Comparison of ENCODE assay signal across 18 cellular contexts in the genomic region with DNA sequence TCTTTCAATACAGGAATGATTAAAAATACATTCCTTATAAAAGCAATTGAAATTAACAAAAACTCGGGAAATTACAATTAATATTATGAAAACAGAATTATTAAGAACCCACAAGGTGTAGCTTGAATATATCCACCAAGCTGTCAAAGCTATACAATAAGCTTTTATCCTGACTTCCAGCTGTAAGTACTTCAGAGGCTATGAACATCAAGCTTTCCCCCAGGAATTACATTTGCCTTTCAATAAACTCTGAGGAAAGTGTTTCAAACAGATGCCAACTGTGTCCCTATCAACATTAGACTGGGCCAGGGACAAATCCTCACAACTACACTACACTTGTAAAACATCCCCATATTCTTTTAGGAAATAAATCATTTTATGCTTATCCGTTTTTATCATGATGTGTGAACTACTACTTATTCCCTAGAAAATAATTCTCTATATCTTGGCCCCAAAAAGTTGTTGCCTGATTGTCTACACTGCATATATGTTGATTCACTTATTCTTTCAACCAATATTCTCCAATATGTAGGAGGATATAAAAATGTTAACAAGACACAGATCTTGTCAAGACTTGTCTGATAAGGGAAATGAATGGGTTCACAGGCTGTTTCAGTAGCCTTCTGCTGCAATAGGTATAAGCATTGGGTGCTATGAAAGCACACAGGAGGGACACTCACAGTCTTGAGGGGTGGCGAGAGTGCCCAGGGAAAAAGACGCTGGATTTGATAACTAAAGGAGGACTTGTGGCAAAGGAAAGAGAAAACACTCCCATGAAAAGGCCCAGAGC.
DNase-seq lines count a peak whose midpoint lies in the region; ATAC-seq and TF ChIP-seq lines count a peak whose summit lies in the region.
"Had no signal": no experiment of that assay in that cellular context is flagged by ENCODE, and none has a peak within 500 bp of the region (broad histone marks: within the 10 kb centered on the region; RNA-seq: fewer than 3 reads in every experiment).

No MANE protein-coding gene starts in this region.

- H3K36me3 ChIP-seq in GM23338 (ENCODE audit: insufficient read depth) (no peaks in the 10 kb centered on the region), suprapubic skin (no peaks in the 10 kb centered on the region)

- no peak overlapping the region for H3K4me3 ChIP-seq in GM12865 (ENCODE audit: low read depth, low read length)
- H3K4me3 ChIP-seq in GM23338: no peak overlapping the region
- H3K4me3 ChIP-seq in suprapubic skin: no peak overlapping the region
- no peak overlapping the region for H3K4me3 ChIP-seq in right cardiac atrium (ENCODE audit: low read length)
- H3K4me3 ChIP-seq: GM23248, K562 had no signal

- H3K4me3 Mint-ChIP-seq in GM23338 (no peak overlapping the region), glutamatergic neuron (ENCODE audit: unreplicated experiment) (no peak overlapping the region)

- no peak for TF ChIP-seq POLR2A in suprapubic skin (IDR thresholded peaks at IDR 0.05)

- TF ChIP-seq CTCF in GM12865 (IDR thresholded peaks at IDR 0.05; ENCODE audit: insufficient read depth, low read depth, low read length, missing control alignments) (no peak), GM23338 (conservative IDR thresholded peaks at IDR 0.05; ENCODE audit: low read depth in 2 of 2) (no peak), glutamatergic neuron (IDR thresholded peaks at IDR 0.05; ENCODE audit: partially characterized antibody, unreplicated experiment) (no peak), suprapubic skin (IDR thresholded peaks at IDR 0.05) (no peak)

- H3K36me3 Mint-ChIP-seq in GM23338 (ENCODE audit: low read depth): no peaks in the 10 kb centered on the region
- H3K36me3 Mint-ChIP-seq in glutamatergic neuron (ENCODE audit: unreplicated experiment): no peaks in the 10 kb centered on the region

- H3K9me3 Mint-ChIP-seq in GM23338 (no peaks in the 10 kb centered on the region), glutamatergic neuron (ENCODE audit: unreplicated experiment) (peaks cover 3% of the 10 kb centered on the region)

- DNase-seq in GM12865 (ENCODE audit: low read depth): peak; percentile 3
- DNase-seq in GM23338 (ENCODE audit: low spot score): peak; percentile 18
- peak; percentile 34 for DNase-seq in NCI-H345 (lab: John Stamatoyannopoulos, UW)
- DNase-seq in glutamatergic neuron: no peak
- no peak for DNase-seq in suprapubic skin (ENCODE audit: low spot score in 2 of 2)
- no peak for DNase-seq in right cardiac atrium
- DNase-seq: C1 segment of cervical spinal cord, DND-41, GM23248, MV-4-11, NCI-H1417 treated with DMSO at 0.1 percent for 48 hours, NCI-H1930, NCI-H2227 treated with DMSO at 0.1 percent for 48 hours, Right ventricle myocardium superior, SW 1271, T-helper 2 cell had no signal

- H3F3A ChIP-seq in GM23338 (replicated peaks; ENCODE audit: low read depth): no peaks in the 10 kb centered on the region

- H3K4me1 Mint-ChIP-seq in GM23338: peaks cover 29% of the 10 kb centered on the region
- H3K4me1 Mint-ChIP-seq in glutamatergic neuron (ENCODE audit: low read depth, unreplicated experiment): peaks cover 25% of the 10 kb centered on the region

- peak; percentile 67 for ATAC-seq in GM23338
- ATAC-seq in right cardiac atrium: no peak
- ATAC-seq in GM18873 (IDR thresholded peaks at IDR 0.05; ENCODE audit: low FRiP score, unreplicated experiment): no peak
- ATAC-seq: K562 had no signal

- H3K9me2 ChIP-seq in GM23338 (ENCODE audit: insufficient read depth): no peaks in the 10 kb centered on the region

- H3K27me3 ChIP-seq in GM23338 (ENCODE audit: insufficient read depth) (no peaks in the 10 kb centered on the region), suprapubic skin (no peaks in the 10 kb centered on the region), right cardiac atrium (ENCODE audit: control insufficient read depth, insufficient read depth) (no peaks in the 10 kb centered on the region)

- no peak overlapping the region for H2AFZ ChIP-seq in GM23338
- H2AFZ ChIP-seq: GM23248 had no signal

- intact Hi-C loops in right cardiac atrium (cut with DNase I): no loop called here

- no peaks in the 10 kb centered on the region for H3K79me2 ChIP-seq in GM23338 (replicated peaks; ENCODE audit: insufficient read depth)

- no peak for TF ChIP-seq EP300 in suprapubic skin (IDR thresholded peaks at IDR 0.05)

- H3K4me1 ChIP-seq in GM23338 (ENCODE audit: insufficient read depth) (peaks cover 10% of the 10 kb centered on the region), suprapubic skin (no peaks in the 10 kb centered on the region), right cardiac atrium (ENCODE audit: control insufficient read depth, insufficient read depth, low read length) (no peaks in the 10 kb centered on the region)

- no peak overlapping the region for H3K27ac ChIP-seq in GM23338 (ENCODE audit: low read depth)
- H3K27ac ChIP-seq in suprapubic skin: no peak overlapping the region
- no peak overlapping the region for H3K27ac ChIP-seq in right cardiac atrium (ENCODE audit: low read length)
- H3K27ac ChIP-seq: GM23248 had no signal

- H3K27me3 Mint-ChIP-seq in GM23338 (ENCODE audit: insufficient read depth, low read depth, poor library complexity) (no peaks in the 10 kb centered on the region), glutamatergic neuron (ENCODE audit: unreplicated experiment) (no peaks in the 10 kb centered on the region)

- 68% methylated on average over 4 of the region's 4 CpGs for WGBS in suprapubic skin
- WGBS in right cardiac atrium: 60% methylated on average over 4 of the region's 4 CpGs

- H3K9me3 ChIP-seq in suprapubic skin (no peaks in the 10 kb centered on the region), right cardiac atrium (ENCODE audit: control insufficient read depth, low read length) (no peaks in the 10 kb centered on the region)

- H3K4me2 ChIP-seq in GM23338: 0 out of 2 replicates have a peak overlapping the region, but pooled peaks have one; percentile 28

- no peaks in the 10 kb centered on the region for H4K20me1 ChIP-seq in GM23338 (replicated peaks; ENCODE audit: insufficient read depth)

- H3K27ac Mint-ChIP-seq in GM23338 (no peak overlapping the region), glutamatergic neuron (ENCODE audit: unreplicated experiment) (peak overlapping the region; percentile 67)

TF ChIP-seq in GM23338, 12 proteins besides CTCF, POLR2A, EP300 and RAD21 (continues in another document):
- TF ChIP-seq ZNF331 (CRISPR knock-in tag; IDR thresholded peaks at IDR 0.05; ENCODE audit: low read depth) (no peak), JUNB (IDR thresholded peaks at IDR 0.05; ENCODE audit: unreplicated experiment) (no peak), NANOG (IDR thresholded peaks at IDR 0.05; ENCODE audit: borderline replicate concordance) (0 out of 2 replicates have a peak, but pooled peaks have one; percentile 36)
- TF ChIP-seq, protein P1, sequence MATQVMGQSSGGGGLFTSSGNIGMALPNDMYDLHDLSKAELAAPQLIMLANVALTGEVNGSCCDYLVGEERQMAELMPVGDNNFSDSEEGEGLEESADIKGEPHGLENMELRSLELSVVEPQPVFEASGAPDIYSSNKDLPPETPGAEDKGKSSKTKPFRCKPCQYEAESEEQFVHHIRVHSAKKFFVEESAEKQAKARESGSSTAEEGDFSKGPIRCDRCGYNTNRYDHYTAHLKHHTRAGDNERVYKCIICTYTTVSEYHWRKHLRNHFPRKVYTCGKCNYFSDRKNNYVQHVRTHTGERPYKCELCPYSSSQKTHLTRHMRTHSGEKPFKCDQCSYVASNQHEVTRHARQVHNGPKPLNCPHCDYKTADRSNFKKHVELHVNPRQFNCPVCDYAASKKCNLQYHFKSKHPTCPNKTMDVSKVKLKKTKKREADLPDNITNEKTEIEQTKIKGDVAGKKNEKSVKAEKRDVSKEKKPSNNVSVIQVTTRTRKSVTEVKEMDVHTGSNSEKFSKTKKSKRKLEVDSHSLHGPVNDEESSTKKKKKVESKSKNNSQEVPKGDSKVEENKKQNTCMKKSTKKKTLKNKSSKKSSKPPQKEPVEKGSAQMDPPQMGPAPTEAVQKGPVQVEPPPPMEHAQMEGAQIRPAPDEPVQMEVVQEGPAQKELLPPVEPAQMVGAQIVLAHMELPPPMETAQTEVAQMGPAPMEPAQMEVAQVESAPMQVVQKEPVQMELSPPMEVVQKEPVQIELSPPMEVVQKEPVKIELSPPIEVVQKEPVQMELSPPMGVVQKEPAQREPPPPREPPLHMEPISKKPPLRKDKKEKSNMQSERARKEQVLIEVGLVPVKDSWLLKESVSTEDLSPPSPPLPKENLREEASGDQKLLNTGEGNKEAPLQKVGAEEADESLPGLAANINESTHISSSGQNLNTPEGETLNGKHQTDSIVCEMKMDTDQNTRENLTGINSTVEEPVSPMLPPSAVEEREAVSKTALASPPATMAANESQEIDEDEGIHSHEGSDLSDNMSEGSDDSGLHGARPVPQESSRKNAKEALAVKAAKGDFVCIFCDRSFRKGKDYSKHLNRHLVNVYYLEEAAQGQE (IDR thresholded peaks at IDR 0.05; ENCODE audit: unreplicated experiment): no peak
- TF ChIP-seq, protein P2, sequence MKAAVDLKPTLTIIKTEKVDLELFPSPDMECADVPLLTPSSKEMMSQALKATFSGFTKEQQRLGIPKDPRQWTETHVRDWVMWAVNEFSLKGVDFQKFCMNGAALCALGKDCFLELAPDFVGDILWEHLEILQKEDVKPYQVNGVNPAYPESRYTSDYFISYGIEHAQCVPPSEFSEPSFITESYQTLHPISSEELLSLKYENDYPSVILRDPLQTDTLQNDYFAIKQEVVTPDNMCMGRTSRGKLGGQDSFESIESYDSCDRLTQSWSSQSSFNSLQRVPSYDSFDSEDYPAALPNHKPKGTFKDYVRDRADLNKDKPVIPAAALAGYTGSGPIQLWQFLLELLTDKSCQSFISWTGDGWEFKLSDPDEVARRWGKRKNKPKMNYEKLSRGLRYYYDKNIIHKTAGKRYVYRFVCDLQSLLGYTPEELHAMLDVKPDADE (IDR thresholded peaks at IDR 0.05): no peak

Comparison
In these comparisons a context has a peak if more than half of its experiments do, and no peak if none do; other contexts are left out.
1. DNase-seq: peak in GM12865 (single experiment), GM23338 (single experiment) and NCI-H345 (single experiment); none in glutamatergic neuron (single experiment), suprapubic skin (0 of 2) and right cardiac atrium (0 of 3).